Comparison of ENCODE assay signal across 12 cellular contexts in genomic region chr13:43388282-43389034, GRCh38.
DNase-seq lines count a peak whose midpoint lies in the region; ATAC-seq lines count a peak whose summit lies in the region.
"Had no signal": no experiment of that assay in that cellular context is flagged by ENCODE, and none has a peak within 500 bp of the region (broad histone marks: within the 10 kb centered on the region; RNA-seq: fewer than 3 reads in every experiment).

No MANE protein-coding gene starts in this region.

- no peaks in the 10 kb centered on the region for H3K36me3 ChIP-seq in skeletal muscle tissue (ENCODE audit: control insufficient read depth in 3 of 3, insufficient read depth in 3 of 3, low read length in 3 of 3)
- H3K36me3 ChIP-seq in mesendoderm (ENCODE audit: control insufficient read depth, insufficient read depth, low read length), result no peaks in the 10 kb centered on the region
- H3K36me3 ChIP-seq: tibial artery had no signal

- no peaks in the 10 kb centered on the region for H3K79me1 ChIP-seq in mesendoderm (ENCODE audit: low read length)

- H3K9me3 ChIP-seq in skeletal muscle tissue (ENCODE audit: control insufficient read depth in 3 of 3, low read length in 3 of 3), result no peaks in the 10 kb centered on the region
- H3K9me3 ChIP-seq: A549, tibial artery had no signal

- no peak overlapping the region for H3K4me2 ChIP-seq in mesendoderm (ENCODE audit: low read length)
- H3K4me2 ChIP-seq: A549 had no signal

- H3K27ac ChIP-seq in skeletal muscle tissue (ENCODE audit: low read depth, low read length), result peak overlapping the region; percentile 81
- H3K27ac ChIP-seq in mesendoderm (ENCODE audit: low read depth, low read length), result no peak overlapping the region
- H3K27ac ChIP-seq: A549, tibial artery had no signal

- no peak overlapping the region for H3K4ac ChIP-seq in mesendoderm (ENCODE audit: low read depth, low read length)

- ATAC-seq in HG03175 (IDR thresholded peaks at IDR 0.05; ENCODE audit: unreplicated experiment), result peak; percentile 71
- no peak for ATAC-seq in GM21723 (IDR thresholded peaks at IDR 0.05; ENCODE audit: unreplicated experiment)
- ATAC-seq: A549 had no signal

- H3K27me3 ChIP-seq in skeletal muscle tissue (ENCODE audit: control insufficient read depth in 3 of 3, insufficient read depth in 3 of 3, low read length in 3 of 3), result no peaks in the 10 kb centered on the region
- H3K27me3 ChIP-seq in mesendoderm (ENCODE audit: insufficient read depth, low read length, poor library complexity), result no peaks in the 10 kb centered on the region
- H3K27me3 ChIP-seq: tibial artery had no signal

- no peak overlapping the region for H4K5ac ChIP-seq in mesendoderm (ENCODE audit: low read length)

- WGBS in mesendoderm (ENCODE audit: extremely low coverage, insufficient coverage, low lambda C conversion rate), result no CpG with 5 or more reads among the region's 2 CpGs

- H3K79me2 ChIP-seq in mesendoderm (ENCODE audit: control insufficient read depth, insufficient read depth, low read length), result no peaks in the 10 kb centered on the region

- H3K18ac ChIP-seq in mesendoderm (ENCODE audit: low read length), result no peak overlapping the region

- H3K4me1 ChIP-seq in skeletal muscle tissue (ENCODE audit: control insufficient read depth in 3 of 3, insufficient read depth in 3 of 3, low read length in 3 of 3) (peaks cover 8 to 24% (median 19%) of the 10 kb centered on the region in 3 donors), mesendoderm (ENCODE audit: control insufficient read depth, low read depth, low read length) (no peaks in the 10 kb centered on the region)
- H3K4me1 ChIP-seq: A549, tibial artery had no signal

- no peak overlapping the region for H4K8ac ChIP-seq in mesendoderm (ENCODE audit: low read depth, low read length)

- no peak overlapping the region for H2BK15ac ChIP-seq in mesendoderm (replicated peaks; ENCODE audit: low read depth)

- H3K4me3 ChIP-seq in skeletal muscle tissue (ENCODE audit: low read length in 3 of 3), result peak overlapping the region in 1 of 3 donors; percentile 7
- H3K4me3 ChIP-seq in mesendoderm (ENCODE audit: low read length), result no peak overlapping the region
- H3K4me3 ChIP-seq: A549, tibial artery had no signal

- H3K9ac ChIP-seq in skeletal muscle tissue (ENCODE audit: low read depth in 1 of 3, low read length in 3 of 3), result peak overlapping the region in 1 of 3 donors; percentile 4
- H3K9ac ChIP-seq in mesendoderm (ENCODE audit: low read length), result no peak overlapping the region

- H2BK5ac ChIP-seq in mesendoderm (ENCODE audit: low read length), result no peak overlapping the region

- H2BK120ac ChIP-seq in mesendoderm (ENCODE audit: low read depth, low read length), result no peak overlapping the region

- no peak overlapping the region for H3K23ac ChIP-seq in mesendoderm (ENCODE audit: low read length)

- no peak overlapping the region for H3K56ac ChIP-seq in mesendoderm (ENCODE audit: low read length)

- DNase-seq in NCI-H2227 (lab: John Stamatoyannopoulos, UW; ENCODE audit: unreplicated experiment) (peak; percentile 7), NCI-H2227 treated with DMSO at 0.1 percent for 48 hours (lab: John Stamatoyannopoulos, UW) (no peak), SW480 (ENCODE audit: low spot score) (peak; percentile 20), mesendoderm (no peak), OCI-M2 (lab: John Stamatoyannopoulos, UW; ENCODE audit: unreplicated experiment) (no peak)
- DNase-seq: activated gamma-delta T cell, NCI-H1436, tibial artery had no signal

- H2AK5ac ChIP-seq in mesendoderm (ENCODE audit: low read length), result no peak overlapping the region

Comparison
In these comparisons a context has a peak if more than half of its experiments do, and no peak if none do; other contexts are left out.
1. DNase-seq: peak in NCI-H2227 (single experiment) and SW480 (single experiment); none in NCI-H2227 treated with DMSO at 0.1 percent for 48 hours (single experiment), mesendoderm (single experiment) and OCI-M2 (single experiment).